In the genomic region with DNA sequence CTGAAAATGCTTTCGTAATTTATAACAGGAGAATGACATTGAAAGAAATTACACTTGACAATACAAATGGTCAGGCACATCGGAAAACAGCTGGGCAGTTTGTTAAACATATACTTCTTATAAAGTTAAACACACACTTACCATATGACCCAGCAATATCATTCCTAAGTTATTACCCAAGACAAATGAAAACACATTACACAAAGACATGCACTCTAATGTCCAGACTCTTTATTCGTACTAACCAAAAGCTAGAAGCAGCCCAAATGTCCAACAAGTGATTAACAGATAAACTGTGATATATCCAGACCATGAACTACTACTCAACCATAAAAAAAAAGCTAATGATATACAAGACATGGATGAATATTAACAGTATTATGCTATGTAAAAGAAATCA, we compare ENCODE assay signal across 14 cellular contexts. TPM values are rescaled to one million over a fixed set of nuclear protein-coding genes. Genes with fewer than 3 reads are reported as not detected.
A peak's percentile ranks its signal among the peaks of the same experiment; 100 is the strongest.
DNase-seq lines count a peak whose midpoint lies in the region; ATAC-seq and TF ChIP-seq lines count a peak whose summit lies in the region.
"Had no signal": no experiment of that assay in that cellular context is flagged by ENCODE, and none has a peak within 500 bp of the region (broad histone marks: within the 10 kb centered on the region; RNA-seq: fewer than 3 reads in every experiment).

No MANE protein-coding gene starts in this region.

- no TSS peak for BruUV-seq in IMR-90 (replicated peaks; lab: Mats Ljungman, UMichigan)

- no peaks in the 10 kb centered on the region for H3K9me3 ChIP-seq in CD8-positive, alpha-beta memory T cell (ENCODE audit: low read length)
- H3K9me3 ChIP-seq in IMR-90 (ENCODE audit: control insufficient read depth, insufficient read depth, low read length) (no peaks in the 10 kb centered on the region), testis (no peaks in the 10 kb centered on the region)

- H3K4me3 ChIP-seq in CD8-positive, alpha-beta memory T cell (ENCODE audit: low read length), result no peak overlapping the region
- H3K4me3 ChIP-seq in IMR-90 (ENCODE audit: insufficient read depth, low read depth, low read length) (no peak overlapping the region), testis (no peak overlapping the region)
- H3K4me3 ChIP-seq: BLaER1, left lung had no signal

- H3K23ac ChIP-seq in IMR-90 (ENCODE audit: low read depth, low read length), result no peak overlapping the region

- H3K27me3 Mint-ChIP-seq in CD8-positive, alpha-beta memory T cell, result no peaks in the 10 kb centered on the region
- H3K27me3 Mint-ChIP-seq in chondrocyte (ENCODE audit: low read depth), result no peaks in the 10 kb centered on the region
- no peaks in the 10 kb centered on the region for H3K27me3 Mint-ChIP-seq in mesothelial cell of epicardium (ENCODE audit: low read depth)

- in situ Hi-C loops in IMR-90 (cut with MboI; ENCODE audit: low sequenced_read_pairs), result loop anchor here (10.0 kb wide), 1 partner anchor 433 kb away; no protein-coding TSS in a partner anchor

- H3K27me3 ChIP-seq in CD8-positive, alpha-beta memory T cell (ENCODE audit: insufficient read depth, low read length, poor library complexity, severe bottlenecking), result no peaks in the 10 kb centered on the region
- no peaks in the 10 kb centered on the region for H3K27me3 ChIP-seq in IMR-90 (ENCODE audit: control insufficient read depth, insufficient read depth, low read length)
- no peaks in the 10 kb centered on the region for H3K27me3 ChIP-seq in testis
- H3K27me3 ChIP-seq: BLaER1 had no signal

- no peaks in the 10 kb centered on the region for H3K36me3 ChIP-seq in CD8-positive, alpha-beta memory T cell (ENCODE audit: insufficient read depth, low read length)
- H3K36me3 ChIP-seq in IMR-90 (ENCODE audit: control insufficient read depth, insufficient read depth, low read length) (peaks cover 2% of the 10 kb centered on the region; the same call in 1 of the 2 replicates), testis (ENCODE audit: low read depth, missing control alignments) (no peaks in the 10 kb centered on the region)
- H3K36me3 ChIP-seq: left lung had no signal

- no peak for DNase-seq in CD8-positive, alpha-beta memory T cell
- DNase-seq in IMR-90, result peak; percentile 82
- no peak for DNase-seq in chondrocyte (ENCODE audit: low spot score)
- DNase-seq in mesothelial cell of epicardium (ENCODE audit: low spot score in 2 of 2, unreplicated experiment in 2 of 2), result no peak
- no peak for DNase-seq in testis
- DNase-seq in posterior cingulate gyrus, result no peak
- DNase-seq in NOMO-1 treated with DMSO at 0.1 percent for 48 hours (lab: John Stamatoyannopoulos, UW; ENCODE audit: unreplicated experiment), result no peak
- DNase-seq in NCI-H1092 treated with DMSO at 0.1 percent for 48 hours (lab: John Stamatoyannopoulos, UW), result no peak
- DNase-seq: activated T-cell treated with anti-CD3 and anti-CD28 coated beads, Interleukin-2, amount 50 U/mL, for 4 hours; DND-41; left lung; substantia nigra had no signal

- peak overlapping the region; percentile 76 for H2BK5ac ChIP-seq in IMR-90 (ENCODE audit: low read depth, low read length, poor library complexity, severe bottlenecking)

- H3K9ac ChIP-seq in IMR-90 (ENCODE audit: low read depth, low read length), result no peak overlapping the region
- H3K9ac ChIP-seq: BLaER1 had no signal

- WGBS in IMR-90 (ENCODE audit: extremely low coverage in 2 of 2, insufficient read length in 1 of 2), 2 experiments, result no CpG with 5 or more reads among the region's 3 CpGs
- WGBS in testis, 2 donors, result 92 to 98% methylated on average over 3 of the region's 3 CpGs

- peaks cover under 1 to 5% (median 2%) of the 10 kb centered on the region in 5 donors for H3K9me3 Mint-ChIP-seq in CD8-positive, alpha-beta memory T cell
- H3K9me3 Mint-ChIP-seq in chondrocyte (ENCODE audit: low read depth), result peaks cover 7% of the 10 kb centered on the region
- peaks cover 16% of the 10 kb centered on the region for H3K9me3 Mint-ChIP-seq in mesothelial cell of epicardium
- H3K9me3 Mint-ChIP-seq: activated T-cell treated with anti-CD3 and anti-CD28 coated beads, Interleukin-2, amount 50 U/mL, for 4 hours had no signal

- TF ChIP-seq CTCF in IMR-90 (conservative IDR thresholded peaks at IDR 0.05; ENCODE audit: low read depth, low read length) (no peak), chondrocyte (IDR thresholded peaks at IDR 0.05) (no peak), mesothelial cell of epicardium (IDR thresholded peaks at IDR 0.05; ENCODE audit: unreplicated experiment) (no peak), testis (IDR thresholded peaks at IDR 0.05) (no peak)

- H3K4me1 Mint-ChIP-seq in CD8-positive, alpha-beta memory T cell, result peaks cover 58 to 86% (median 78%) of the 10 kb centered on the region in 3 donors
- H3K4me1 Mint-ChIP-seq in chondrocyte (ENCODE audit: low read depth) (peaks cover 51% of the 10 kb centered on the region), mesothelial cell of epicardium (peaks cover 17% of the 10 kb centered on the region)

- no peak for TF ChIP-seq RAD21 in IMR-90 (IDR thresholded peaks at IDR 0.05; ENCODE audit: low read length)

- H3K36me3 Mint-ChIP-seq in CD8-positive, alpha-beta memory T cell, result peaks cover 2 to 16% (median 6%) of the 10 kb centered on the region in 3 donors
- peaks cover 6% of the 10 kb centered on the region for H3K36me3 Mint-ChIP-seq in chondrocyte (ENCODE audit: low read depth)
- peaks cover 23% of the 10 kb centered on the region for H3K36me3 Mint-ChIP-seq in mesothelial cell of epicardium

- H3K4me2 ChIP-seq in IMR-90 (ENCODE audit: low read depth, low read length), result peak overlapping the region; percentile 65; the same call in 1 of the 2 replicates
- H3K4me2 ChIP-seq: BLaER1 had no signal

- H2AFZ ChIP-seq in IMR-90 (replicated peaks; ENCODE audit: low read length, poor library complexity), result no peak overlapping the region

- intact Hi-C loops in IMR-90 (cut with micrococcal nuclease), result loop anchor here (5.0 kb wide), 1 partner anchor 44 kb away; no protein-coding TSS in a partner anchor
- intact Hi-C loops in testis (cut with DNase I; ENCODE audit: low total_unique reads), result no loop called here
- intact Hi-C loops in posterior cingulate gyrus (cut with DNase I), result no loop called here

- H4K91ac ChIP-seq in IMR-90 (ENCODE audit: insufficient read depth, low read depth, low read length), result no peak overlapping the region

- TF ChIP-seq POLR2A in IMR-90 (IDR thresholded peaks at IDR 0.05; ENCODE audit: low read depth, low read length) (no peak), testis (IDR thresholded peaks at IDR 0.05) (no peak)

- peak overlapping the region in 4 of 7 donors; percentile 5 to 59 (median 21) for H3K4me3 Mint-ChIP-seq in CD8-positive, alpha-beta memory T cell
- H3K4me3 Mint-ChIP-seq in chondrocyte (ENCODE audit: unreplicated experiment) (no peak overlapping the region), mesothelial cell of epicardium (no peak overlapping the region)
- H3K4me3 Mint-ChIP-seq: activated T-cell treated with anti-CD3 and anti-CD28 coated beads, Interleukin-2, amount 50 U/mL, for 4 hours had no signal

- no peak overlapping the region; the same call in 1 of the 2 replicates for H3K56ac ChIP-seq in IMR-90 (ENCODE audit: extremely low read depth, insufficient read depth, low read length)

- H2AK9ac ChIP-seq in IMR-90 (replicated peaks; ENCODE audit: low read depth, low read length, poor library complexity), result no peak overlapping the region

- H2BK15ac ChIP-seq in IMR-90 (ENCODE audit: low read depth, low read length), result no peak overlapping the region

- no peaks in the 10 kb centered on the region for H3K9me1 ChIP-seq in IMR-90 (ENCODE audit: insufficient read depth, low read length)

- H2BK20ac ChIP-seq in IMR-90 (ENCODE audit: low read depth, low read length), result no peak overlapping the region

- CTCF ChIA-PET in CD8-positive, alpha-beta memory T cell (lab: Charles Lee), result no interaction called here
- CTCF ChIA-PET in IMR-90 (lab: Yijun Ruan, JAX), result no interaction called here

- no peak overlapping the region for H4K5ac ChIP-seq in IMR-90 (ENCODE audit: low read depth, low read length)

- H3K27ac Mint-ChIP-seq in CD8-positive, alpha-beta memory T cell, result peak overlapping the region; percentile 47 to 91 (median 84)
- H3K27ac Mint-ChIP-seq in chondrocyte (ENCODE audit: unreplicated experiment) (peak overlapping the region; percentile 81), mesothelial cell of epicardium (peak overlapping the region; percentile 56)

- H2AK5ac ChIP-seq in IMR-90 (ENCODE audit: low read depth, low read length), result no peak overlapping the region

- peaks cover 17% of the 10 kb centered on the region for H4K20me1 ChIP-seq in IMR-90 (ENCODE audit: insufficient read depth, low read length)

- H2BK120ac ChIP-seq in IMR-90 (ENCODE audit: low read depth, low read length), result peak overlapping the region; percentile 58; the same call in 1 of the 2 replicates

- no peak overlapping the region for H3K18ac ChIP-seq in IMR-90 (ENCODE audit: low read depth, low read length)

- POLR2A ChIA-PET in CD8-positive, alpha-beta memory T cell (lab: Charles Lee), result interaction anchor here (0.7 kb wide), 1 partner anchor 14 kb away, joined by 4 read pairs; no protein-coding TSS in a partner anchor
- POLR2A ChIA-PET in IMR-90 (lab: Charles Lee; ENCODE audit: unreplicated experiment), result no interaction called here

- ATAC-seq in IMR-90 (ENCODE audit: low read depth), result peak; percentile 71
- ATAC-seq: activated T-cell treated with anti-CD3 and anti-CD28 coated beads, Interleukin-2, amount 50 U/mL, for 4 hours; esophagus mucosa; left lung had no signal

- no peak overlapping the region for H3K4ac ChIP-seq in IMR-90 (ENCODE audit: low read depth, low read length)

- peaks cover 3 to 47% of the 10 kb centered on the region in 2 experiments for H3K79me1 ChIP-seq in IMR-90 (ENCODE audit: low read depth in 1 of 2, low read length in 2 of 2)

- H3K14ac ChIP-seq in IMR-90 (replicated peaks; ENCODE audit: low read depth, low read length), result no peak overlapping the region

- dilution Hi-C loops in IMR-90 (cut with HindIII; ENCODE audit: low sequenced_read_pairs, unreplicated experiment), result no loop called here

- peaks cover 25% of the 10 kb centered on the region for H3K4me1 ChIP-seq in CD8-positive, alpha-beta memory T cell (ENCODE audit: insufficient read depth, low read length)
- H3K4me1 ChIP-seq in IMR-90 (ENCODE audit: control insufficient read depth, insufficient read depth, low read length), result peaks cover 5% of the 10 kb centered on the region; the same call in 1 of the 2 replicates
- peaks cover 2% of the 10 kb centered on the region for H3K4me1 ChIP-seq in testis
- H3K4me1 ChIP-seq: BLaER1 had no signal

- H3K27ac ChIP-seq in CD8-positive, alpha-beta memory T cell (ENCODE audit: low read depth, low read length), result no peak overlapping the region
- H3K27ac ChIP-seq in IMR-90 (ENCODE audit: insufficient read depth, low read length) (peak overlapping the region; percentile 58; the same call in 1 of the 2 replicates), testis (no peak overlapping the region)
- H3K27ac ChIP-seq: BLaER1 had no signal

- H4K8ac ChIP-seq in IMR-90 (ENCODE audit: low read depth in 2 of 2, low read length in 2 of 2), result no peak overlapping the region

RNA-seq across cellular contexts. Expression of a gene that starts 8.5 kb away (rescaled TPM):
- total RNA-seq in CD8-positive, alpha-beta memory T cell, result 10 to 100 TPM; 47.3 to 49.6 TPM
- 4.3 TPM for polyA plus RNA-seq in CD8-positive, alpha-beta memory T cell
- total RNA-seq in IMR-90 (2012; rRNA removed) (19.4 and 30.0 TPM in 2 replicates), chondrocyte (85.0 to 113 TPM (median 111 TPM) in 3 replicates), mesothelial cell of epicardium (107 to 113 TPM (median 110 TPM) in 3 replicates), testis (10 to 100 TPM; 61.8 to 70.9 TPM)
- polyA plus RNA-seq in IMR-90 (2012; rRNA removed) (13.6 and 15.2 TPM in 2 replicates), testis (ENCODE audit: insufficient read depth, low read depth, low replicate concordance) (32.3 TPM)
- 5.0 and 7.1 TPM in 2 replicates for polyA plus RNA-seq in IMR-90 (2012; cell fraction: cytosol; rRNA removed)
- polyA plus RNA-seq in IMR-90 (2012; cell fraction: nucleus; rRNA removed; ENCODE audit: low replicate concordance), result 2.6 and 20.5 TPM in 2 replicates

Comparison
In these comparisons a context has a peak if more than half of its experiments do, and no peak if none do; other contexts are left out.
1. H3K4me3 Mint-ChIP-seq: peak in CD8-positive, alpha-beta memory T cell (4 of 7); none in chondrocyte (single experiment) and mesothelial cell of epicardium (single experiment).
2. Peak in every context shown above with its lines, with median percentiles within 50 percentile points of each other: H3K27ac Mint-ChIP-seq.